In genomic region chr19:4108767-4109625, GRCh38 we compare ENCODE assay signal across 10 cellular contexts. TPM values are rescaled to one million over a fixed set of nuclear protein-coding genes. Genes with fewer than 3 reads are reported as not detected.
DNase-seq lines count a peak whose midpoint lies in the region; ATAC-seq and TF ChIP-seq lines count a peak whose summit lies in the region.
"Had no signal": no experiment of that assay in that cellular context is flagged by ENCODE, and none has a peak within 500 bp of the region (broad histone marks: within the 10 kb centered on the region; RNA-seq: fewer than 3 reads in every experiment).

No MANE protein-coding gene starts in this region.

- no peaks in the 10 kb centered on the region for H3K9me2 ChIP-seq in PC-9 (ENCODE audit: insufficient read depth)

- TF ChIP-seq CTCF in CD8-positive, alpha-beta T cell (IDR thresholded peaks at IDR 0.05) = no peak
- no peak for TF ChIP-seq CTCF in PC-9 (conservative IDR thresholded peaks at IDR 0.05)

- H4K20me1 ChIP-seq in PC-9 (ENCODE audit: insufficient read depth) = no peaks in the 10 kb centered on the region; the same call in 1 of the 2 replicates

- peak; percentile 55 for ATAC-seq in CD8-positive, alpha-beta T cell
- ATAC-seq in HG02642 (IDR thresholded peaks at IDR 0.05; ENCODE audit: poor library complexity, unreplicated experiment) = peak; percentile 60
- ATAC-seq in central memory CD8-positive, alpha-beta T cell (replicated peaks; ENCODE audit: extremely low read depth, poor library complexity, severe bottlenecking) = peak; percentile 69
- no peak for ATAC-seq in HG03039 (IDR thresholded peaks at IDR 0.05; ENCODE audit: unreplicated experiment)

- H3K4me2 ChIP-seq in PC-9 = no peak overlapping the region

- no TSS peak for BruUV-seq in PC-9 (replicated peaks; lab: Mats Ljungman, UMichigan)

- no peaks in the 10 kb centered on the region for H3K27me3 ChIP-seq in CD8-positive, alpha-beta T cell (ENCODE audit: insufficient read depth, low read length)
- no peaks in the 10 kb centered on the region for H3K27me3 ChIP-seq in PC-9 (ENCODE audit: insufficient read depth, low read depth)

- peaks cover 35% of the 10 kb centered on the region for H3K36me3 Mint-ChIP-seq in CD8-positive, alpha-beta T cell
- H3K36me3 Mint-ChIP-seq in T-helper 1 cell treated with Interleukin-12 subunit alpha and Interleukin-12 subunit beta and Interleukin-4 antibody, amounts not matched to agents 30 μg/mL and 1 μg/mL, for 36 hours (ENCODE audit: low read depth) = peaks cover 55% of the 10 kb centered on the region
- peaks cover 32% of the 10 kb centered on the region for H3K36me3 Mint-ChIP-seq in central memory CD8-positive, alpha-beta T cell (ENCODE audit: insufficient read depth)

- H3K4me3 Mint-ChIP-seq in CD8-positive, alpha-beta T cell = peak overlapping the region; percentile 60
- peak overlapping the region; percentile 31 for H3K4me3 Mint-ChIP-seq in T-helper 1 cell treated with Interleukin-12 subunit alpha and Interleukin-12 subunit beta and Interleukin-4 antibody, amounts not matched to agents 30 μg/mL and 1 μg/mL, for 36 hours
- H3K4me3 Mint-ChIP-seq in central memory CD8-positive, alpha-beta T cell = peak overlapping the region; percentile 53

- no peaks in the 10 kb centered on the region for H3K79me2 ChIP-seq in PC-9 (ENCODE audit: low read depth)

- peaks cover 60% of the 10 kb centered on the region for H3K4me1 ChIP-seq in CD8-positive, alpha-beta T cell (ENCODE audit: insufficient read depth, low read length)
- H3K4me1 ChIP-seq in PC-9 (replicated peaks; ENCODE audit: insufficient read depth) = no peaks in the 10 kb centered on the region

- no peaks in the 10 kb centered on the region for H3K27me3 Mint-ChIP-seq in CD8-positive, alpha-beta T cell (ENCODE audit: low read depth)
- H3K27me3 Mint-ChIP-seq in T-helper 1 cell treated with Interleukin-12 subunit alpha and Interleukin-12 subunit beta and Interleukin-4 antibody, amounts not matched to agents 30 μg/mL and 1 μg/mL, for 36 hours (ENCODE audit: low read depth) = no peaks in the 10 kb centered on the region
- no peaks in the 10 kb centered on the region for H3K27me3 Mint-ChIP-seq in central memory CD8-positive, alpha-beta T cell

- DNase-seq in CD8-positive, alpha-beta T cell = peak; percentile 59 to 92 (median 82)
- DNase-seq in central memory CD8-positive, alpha-beta T cell (ENCODE audit: low spot score in 2 of 2) = peak; percentile 66 to 89
- peak; percentile 35 for DNase-seq in stimulated activated naive CD4-positive, alpha-beta T cell treated with Interleukin-2 at 50 U/mL for 16 hours (lab: John Stamatoyannopoulos, UW)
- DNase-seq in NCI-H748 (lab: John Stamatoyannopoulos, UW; ENCODE audit: unreplicated experiment) = no peak
- DNase-seq in PC-9 = no peak
- DNase-seq: left cardiac atrium had no signal

- H3F3A ChIP-seq in PC-9 (ENCODE audit: insufficient read depth, low read depth) = no peaks in the 10 kb centered on the region

- H3K4me3 ChIP-seq in CD8-positive, alpha-beta T cell (ENCODE audit: low read depth, low read length) = peak overlapping the region; percentile 22
- no peak overlapping the region for H3K4me3 ChIP-seq in PC-9

- H2AFZ ChIP-seq in PC-9 = no peak overlapping the region

- no peaks in the 10 kb centered on the region for H3K9me3 Mint-ChIP-seq in CD8-positive, alpha-beta T cell
- no peaks in the 10 kb centered on the region for H3K9me3 Mint-ChIP-seq in T-helper 1 cell treated with Interleukin-12 subunit alpha and Interleukin-12 subunit beta and Interleukin-4 antibody, amounts not matched to agents 30 μg/mL and 1 μg/mL, for 36 hours
- H3K9me3 Mint-ChIP-seq in central memory CD8-positive, alpha-beta T cell = no peaks in the 10 kb centered on the region

- H3K27ac Mint-ChIP-seq in CD8-positive, alpha-beta T cell = peak overlapping the region; percentile 99
- H3K27ac Mint-ChIP-seq in T-helper 1 cell treated with Interleukin-12 subunit alpha and Interleukin-12 subunit beta and Interleukin-4 antibody, amounts not matched to agents 30 μg/mL and 1 μg/mL, for 36 hours = peak overlapping the region; percentile 80
- peak overlapping the region; percentile 88 for H3K27ac Mint-ChIP-seq in central memory CD8-positive, alpha-beta T cell (ENCODE audit: low read depth)

- H3K36me3 ChIP-seq in CD8-positive, alpha-beta T cell (ENCODE audit: insufficient read depth, low read length) = peaks cover 10% of the 10 kb centered on the region
- H3K36me3 ChIP-seq in PC-9 (ENCODE audit: low read depth) = no peaks in the 10 kb centered on the region

- CTCF ChIA-PET in CD8-positive, alpha-beta T cell (lab: Charles Lee) = interaction anchor here (0.6 to 1.6 kb wide), 5 partner anchors 10 to 709 kb away, joined by 3 to 10 read pairs (median 4); no protein-coding TSS in a partner anchor
- CTCF ChIA-PET in PC-9 (lab: Charles Lee) = no interaction called here

- POLR2A ChIA-PET in CD8-positive, alpha-beta T cell (lab: Charles Lee) = interaction anchor here (0.5 to 1.2 kb wide), 9 partner anchors 20 to 782 kb away, joined by 3 to 5 read pairs (median 3); partner anchors contain the start of genes EEF2 and PIAS4
- POLR2A ChIA-PET in PC-9 (lab: Charles Lee; ENCODE audit: unreplicated experiment) = no interaction called here

- no peaks in the 10 kb centered on the region for H3K9me3 ChIP-seq in CD8-positive, alpha-beta T cell (ENCODE audit: low read length)
- no peaks in the 10 kb centered on the region for H3K9me3 ChIP-seq in PC-9 (ENCODE audit: insufficient read depth, low read depth)

- peaks cover 68% of the 10 kb centered on the region for H3K4me1 Mint-ChIP-seq in CD8-positive, alpha-beta T cell (ENCODE audit: low read depth)
- H3K4me1 Mint-ChIP-seq in T-helper 1 cell treated with Interleukin-12 subunit alpha and Interleukin-12 subunit beta and Interleukin-4 antibody, amounts not matched to agents 30 μg/mL and 1 μg/mL, for 36 hours (ENCODE audit: low read depth) = peaks cover 33% of the 10 kb centered on the region
- peaks cover 67% of the 10 kb centered on the region for H3K4me1 Mint-ChIP-seq in central memory CD8-positive, alpha-beta T cell

- intact Hi-C loops in CD8-positive, alpha-beta T cell (cut with DNase I, micrococcal nuclease) = loop anchor here (1.0 to 5.0 kb wide), 7 partner anchors 15 to 138 kb away; partner anchors contain the start of genes EEF2 (in 1 of the 2), MAP2K2 (in 1 of the 2), YJU2 (in 1 of the 2) and ZBTB7A (in 1 of the 2)
- intact Hi-C loops in PC-9 (cut with micrococcal nuclease; ENCODE audit: unreplicated experiment) = no loop called here

- peak overlapping the region; percentile 74 for H3K27ac ChIP-seq in CD8-positive, alpha-beta T cell (ENCODE audit: low read depth, low read length)
- no peak overlapping the region for H3K27ac ChIP-seq in PC-9
- H3K27ac ChIP-seq: VCaP had no signal

RNA-seq across cellular contexts. Expression of gene MAP2K2, which starts 14.9 kb away (rescaled TPM):
- total RNA-seq in CD8-positive, alpha-beta T cell = 10 to 100 TPM; 73.9 to 76.8 TPM
- 160 and 211 TPM in 2 replicates for total RNA-seq in PC-9 (2021)

RNA-seq across cellular contexts. Expression of gene ZBTB7A, which starts 42.3 kb away (rescaled TPM):
- total RNA-seq in CD8-positive, alpha-beta T cell = 10 to 100 TPM; 58.2 to 64.5 TPM
- 41.2 and 48.2 TPM in 2 replicates for total RNA-seq in PC-9 (2021)

RNA-seq across cellular contexts. Expression of gene CREB3L3, which starts 44.4 kb away (rescaled TPM):
- total RNA-seq in CD8-positive, alpha-beta T cell = not detected
- not detected in 2 replicates for total RNA-seq in PC-9 (2021)
- total RNA-seq: left cardiac atrium had no signal

Comparison
In these comparisons a context has a peak if more than half of its experiments do, and no peak if none do; other contexts are left out.
1. DNase-seq: peak in CD8-positive, alpha-beta T cell (7 of 7), central memory CD8-positive, alpha-beta T cell (2 of 2) and stimulated activated naive CD4-positive, alpha-beta T cell treated with Interleukin-2 at 50 U/mL for 16 hours (single experiment); none in NCI-H748 (single experiment) and PC-9 (0 of 2).
2. Peak in every context shown above with its lines, with median percentiles within 50 percentile points of each other: H3K27ac Mint-ChIP-seq and H3K4me3 Mint-ChIP-seq.